In the genomic region with DNA sequence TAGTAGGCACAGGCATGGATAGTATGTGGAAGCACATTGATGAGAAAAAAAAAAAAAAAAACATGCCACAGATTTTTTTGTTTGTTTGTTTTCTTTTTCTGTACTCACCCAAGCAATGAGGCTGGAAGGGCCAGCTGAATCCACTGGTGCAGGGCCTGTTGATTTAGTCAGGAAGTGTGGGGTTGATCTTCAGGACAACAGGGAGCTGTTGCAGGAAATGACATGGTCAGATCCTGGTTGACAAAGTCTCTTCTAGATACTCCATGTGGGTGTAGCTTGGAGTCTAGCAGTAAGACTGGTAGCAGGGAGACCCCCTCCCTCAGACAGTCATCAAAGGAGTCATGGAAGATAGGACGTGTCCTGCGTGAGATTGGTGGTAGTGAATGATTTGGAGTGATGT, we compare ENCODE assay signal across 28 cellular contexts.
"Had no signal": no experiment of that assay in that cellular context is flagged by ENCODE, and none has a peak within 500 bp of the region (broad histone marks: within the 10 kb centered on the region; RNA-seq: fewer than 3 reads in every experiment).

No MANE protein-coding gene starts in this region.

- H3K27me3 Mint-ChIP-seq: naive B cell had no signal

- H3K36me3 ChIP-seq: gastrocnemius medialis, left lung, neutrophil, prostate gland, right atrium auricular region, sigmoid colon, upper lobe of right lung, uterus had no signal

- H3K9me3 Mint-ChIP-seq: mesothelial cell of epicardium; neural crest cell; stimulated activated memory B cell treated with anti-CD40 and anti-IgM and Interleukin-4, amounts not matched to agents 10 μg/mL and 1 μg/mL and 100 μg/mL, for 72 hours had no signal

- H3K27ac Mint-ChIP-seq: mesothelial cell of epicardium; naive B cell; natural killer cell treated with Interleukin-12 subunit alpha and Interleukin-12 subunit beta and Interleukin-15 and Interleukin-18, amount 100 ng/mL, for 72 hours; stimulated activated memory B cell treated with anti-CD40 and anti-IgM and Interleukin-4, amounts not matched to agents 10 μg/mL and 1 μg/mL and 100 μg/mL, for 72 hours had no signal

- H3K9me3 ChIP-seq: gastrocnemius medialis, left lung, mucosa of descending colon, neutrophil, prostate gland, right atrium auricular region, sigmoid colon, thoracic aorta, tibial nerve, upper lobe of right lung, uterus had no signal

- ATAC-seq: esophagus mucosa; gastrocnemius medialis; left lung; mucosa of descending colon; natural killer cell treated with Interleukin-12 subunit alpha and Interleukin-12 subunit beta and Interleukin-15 and Interleukin-18, amount 100 ng/mL, for 72 hours; stimulated activated memory B cell treated with anti-CD40 and anti-IgM and Interleukin-4, amounts not matched to agents 10 μg/mL and 1 μg/mL and 100 μg/mL, for 72 hours; stimulated activated naive CD8-positive, alpha-beta T cell treated with anti-CD3 and anti-CD28 coated beads, Interleukin-15, Interleukin-2, amounts not matched to agents 100 U/mL and 50 U/mL, for 24 hours; upper lobe of right lung had no signal

- H3K27ac ChIP-seq: dorsolateral prefrontal cortex, epithelial cell of prostate, gastrocnemius medialis, left lung, neutrophil, prostate gland, right atrium auricular region, sigmoid colon, thoracic aorta, tibial nerve, upper lobe of right lung, uterus had no signal

- H3K4me3 Mint-ChIP-seq: mesothelial cell of epicardium; naive B cell; natural killer cell treated with Interleukin-12 subunit alpha and Interleukin-12 subunit beta and Interleukin-15 and Interleukin-18, amount 100 ng/mL, for 72 hours; neural crest cell; stimulated activated memory B cell treated with anti-CD40 and anti-IgM and Interleukin-4, amounts not matched to agents 10 μg/mL and 1 μg/mL and 100 μg/mL, for 72 hours had no signal

- H3K27me3 ChIP-seq: gastrocnemius medialis, left lung, neutrophil, right atrium auricular region, sigmoid colon, tibial nerve, upper lobe of right lung, uterus had no signal

- H3K4me3 ChIP-seq: dorsolateral prefrontal cortex, gastrocnemius medialis, left lung, mucosa of descending colon, prostate gland, right atrium auricular region, sigmoid colon, thoracic aorta, tibial nerve, upper lobe of right lung, uterus had no signal

- FAIRE-seq: colon, kidney had no signal

- H3K36me3 Mint-ChIP-seq: mesothelial cell of epicardium; naive B cell; natural killer cell treated with Interleukin-12 subunit alpha and Interleukin-12 subunit beta and Interleukin-15 and Interleukin-18, amount 100 ng/mL, for 72 hours; stimulated activated memory B cell treated with anti-CD40 and anti-IgM and Interleukin-4, amounts not matched to agents 10 μg/mL and 1 μg/mL and 100 μg/mL, for 72 hours had no signal

- H3K4me1 ChIP-seq: gastrocnemius medialis, left lung, prostate gland, right atrium auricular region, sigmoid colon, tibial nerve, upper lobe of right lung, uterus had no signal

- DNase-seq: dorsolateral prefrontal cortex; effector CD4-positive, alpha-beta T cell; foreskin fibroblast; gastrocnemius medialis; head of caudate nucleus; kidney; left lung; mesenchymal stem cell; mucosa of descending colon; naive B cell; sigmoid colon; stimulated activated CD4-positive, alpha-beta T cell treated with anti-CD3 and anti-CD28 coated beads, Interleukin-2, amount 100 ng/mL, for 24 hours; stimulated activated CD4-positive, alpha-beta T cell treated with anti-CD3 and anti-CD28 coated beads, Interleukin-4, amount 100 ng/mL, for 24 hours; stimulated activated naive CD8-positive, alpha-beta T cell treated with anti-CD3 and anti-CD28 coated beads, Interleukin-15, Interleukin-2, amounts not matched to agents 100 U/mL and 50 U/mL, for 24 hours; upper lobe of right lung; uterus had no signal

- H3K4me1 Mint-ChIP-seq: mesothelial cell of epicardium; naive B cell; stimulated activated memory B cell treated with anti-CD40 and anti-IgM and Interleukin-4, amounts not matched to agents 10 μg/mL and 1 μg/mL and 100 μg/mL, for 72 hours had no signal
